Comparison of ENCODE assay signal across 23 cellular contexts in genomic region chr7:7125993-7126392, GRCh38. TPM values are rescaled to one million over a fixed set of nuclear protein-coding genes. Genes with fewer than 3 reads are reported as not detected.
DNase-seq lines count a peak whose midpoint lies in the region; ATAC-seq, FAIRE-seq and TF ChIP-seq lines count a peak whose summit lies in the region.
"Had no signal": no experiment of that assay in that cellular context is flagged by ENCODE, and none has a peak within 500 bp of the region (broad histone marks: within the 10 kb centered on the region; RNA-seq: fewer than 3 reads in every experiment).

No MANE protein-coding gene starts in this region.

- no peaks in the 10 kb centered on the region for H3F3A ChIP-seq in neural progenitor cell (ENCODE audit: low read depth)

- no peaks in the 10 kb centered on the region for H3K9me3 ChIP-seq in upper lobe of right lung
- H3K9me3 ChIP-seq in neural progenitor cell (ENCODE audit: low read depth): no peaks in the 10 kb centered on the region
- H3K9me3 ChIP-seq: HAP-1, MG63 had no signal

- no peak for TF ChIP-seq CTCF in upper lobe of right lung (IDR thresholded peaks at IDR 0.05)
- no peak for TF ChIP-seq CTCF in neural progenitor cell (IDR thresholded peaks at IDR 0.05)

- no peak for FAIRE-seq in frontal cortex (lab: Jason Lieb, UNC)
- FAIRE-seq: HTR-8/SVneo had no signal

- H3K36me3 Mint-ChIP-seq in neural progenitor cell: no peaks in the 10 kb centered on the region
- no peaks in the 10 kb centered on the region for H3K36me3 Mint-ChIP-seq in activated CD4-positive, alpha-beta memory T cell treated with anti-CD3 and anti-CD28 coated beads for 36 hours

- no peak overlapping the region for H3K4me3 Mint-ChIP-seq in neural progenitor cell
- no peak overlapping the region for H3K4me3 Mint-ChIP-seq in activated CD4-positive, alpha-beta memory T cell treated with anti-CD3 and anti-CD28 coated beads for 36 hours
- H3K4me3 Mint-ChIP-seq: IgD-negative memory B cell had no signal

- no peak overlapping the region for H3K27ac ChIP-seq in upper lobe of right lung
- H3K27ac ChIP-seq in neural progenitor cell: no peak overlapping the region
- H3K27ac ChIP-seq: C4-2B, PC-9, RWPE1, SJCRH30 had no signal

- no peak overlapping the region for H3K27ac Mint-ChIP-seq in neural progenitor cell
- no peak overlapping the region for H3K27ac Mint-ChIP-seq in activated CD4-positive, alpha-beta memory T cell treated with anti-CD3 and anti-CD28 coated beads for 36 hours
- H3K27ac Mint-ChIP-seq: IgD-negative memory B cell had no signal

- H3K4me2 ChIP-seq in neural progenitor cell: no peak overlapping the region
- H3K4me2 ChIP-seq: PC-9 had no signal

- H2AFZ ChIP-seq in neural progenitor cell (replicated peaks): no peak overlapping the region
- H2AFZ ChIP-seq: PC-9 had no signal

- DNase-seq in GM03348 (ENCODE audit: low spot score) (peak; percentile 16), NOMO-1 (lab: John Stamatoyannopoulos, UW; ENCODE audit: unreplicated experiment in 2 of 2) (peak; percentile 42 to 91), amniotic epithelial cell (ENCODE audit: low read depth) (peak; percentile 4), upper lobe of right lung (no peak), frontal cortex (ENCODE audit: low spot score in 2 of 2) (no peak), neural progenitor cell (ENCODE audit: low spot score) (no peak)
- DNase-seq in activated CD4-positive, alpha-beta memory T cell treated with anti-CD3 and anti-CD28 coated beads for 36 hours: no peak
- DNase-seq: COR-L47; DMS 273 treated with DMSO at 0.1 percent for 48 hours; DND-41; Karpas-422; MG63; NCI-H1105 treated with DMSO at 0.1 percent for 48 hours; NCI-H1694; NK-92 treated with Interleukin-12 subunit alpha and Interleukin-12 subunit beta, amount 100 ng/mL, for 24 hours; PC-9; SJCRH30; SW 1271 had no signal

- H3K27me3 Mint-ChIP-seq in neural progenitor cell (ENCODE audit: insufficient read depth, low read depth): no peaks in the 10 kb centered on the region
- H3K27me3 Mint-ChIP-seq in activated CD4-positive, alpha-beta memory T cell treated with anti-CD3 and anti-CD28 coated beads for 36 hours: no peaks in the 10 kb centered on the region

- peak; percentile 71 for ATAC-seq in upper lobe of right lung

- H3K79me2 ChIP-seq in neural progenitor cell (ENCODE audit: low read depth): no peaks in the 10 kb centered on the region

- no peaks in the 10 kb centered on the region for H3K9me3 Mint-ChIP-seq in neural progenitor cell
- H3K9me3 Mint-ChIP-seq in activated CD4-positive, alpha-beta memory T cell treated with anti-CD3 and anti-CD28 coated beads for 36 hours: no peaks in the 10 kb centered on the region
- H3K9me3 Mint-ChIP-seq: IgD-negative memory B cell had no signal

- CTCF ChIA-PET in activated CD4-positive, alpha-beta memory T cell treated with anti-CD3 and anti-CD28 coated beads for 36 hours (lab: Charles Lee): interaction anchor here (1.8 kb wide), 1 partner anchor 23 kb away, joined by 5 read pairs; no protein-coding TSS in a partner anchor

- no peak overlapping the region for H3K9ac ChIP-seq in neural progenitor cell

- peaks cover 18% of the 10 kb centered on the region for H3K4me1 ChIP-seq in upper lobe of right lung
- no peaks in the 10 kb centered on the region for H3K4me1 ChIP-seq in neural progenitor cell
- H3K4me1 ChIP-seq: HAP-1, SJCRH30 had no signal

- H3K27me3 ChIP-seq in upper lobe of right lung (no peaks in the 10 kb centered on the region), neural progenitor cell (no peaks in the 10 kb centered on the region)
- H3K27me3 ChIP-seq: MG63, SJCRH30 had no signal

- H3K4me1 Mint-ChIP-seq in neural progenitor cell: peaks cover under 1% of the 10 kb centered on the region
- no peaks in the 10 kb centered on the region for H3K4me1 Mint-ChIP-seq in activated CD4-positive, alpha-beta memory T cell treated with anti-CD3 and anti-CD28 coated beads for 36 hours (ENCODE audit: low read depth)

- no peaks in the 10 kb centered on the region for H4K20me1 ChIP-seq in neural progenitor cell (ENCODE audit: low read depth)

- intact Hi-C loops in upper lobe of right lung (cut with DNase I): no loop called here
- intact Hi-C loops in activated CD4-positive, alpha-beta memory T cell treated with anti-CD3 and anti-CD28 coated beads for 36 hours (cut with micrococcal nuclease): no loop called here

- H3K4me3 ChIP-seq in upper lobe of right lung (no peak overlapping the region), neural progenitor cell (no peak overlapping the region)
- H3K4me3 ChIP-seq: HAP-1, MG63, PC-9, SJCRH30 had no signal

- H3K36me3 ChIP-seq in upper lobe of right lung (no peaks in the 10 kb centered on the region), neural progenitor cell (no peaks in the 10 kb centered on the region)
- H3K36me3 ChIP-seq: HAP-1, MG63, SJCRH30 had no signal

- POLR2A ChIA-PET in activated CD4-positive, alpha-beta memory T cell treated with anti-CD3 and anti-CD28 coated beads for 36 hours (lab: Charles Lee): no interaction called here

RNA-seq across cellular contexts. Expression of gene C1GALT1, which starts 56.4 kb away (rescaled TPM):
- 33.9 TPM for total RNA-seq in upper lobe of right lung
- 33.4 TPM for total RNA-seq in frontal cortex
- total RNA-seq in neural progenitor cell (ENCODE audit: low replicate concordance): 37.0 and 59.2 TPM in 2 replicates
- 10 to 100 TPM; 34.1 to 36.7 TPM for total RNA-seq in activated CD4-positive, alpha-beta memory T cell treated with anti-CD3 and anti-CD28 coated beads for 36 hours

Comparison
In these comparisons a context has a peak if more than half of its experiments do, and no peak if none do; other contexts are left out.
1. DNase-seq: peak in GM03348 (single experiment), NOMO-1 (2 of 2) and amniotic epithelial cell (single experiment); none in upper lobe of right lung (single experiment), frontal cortex (0 of 2), neural progenitor cell (single experiment) and activated CD4-positive, alpha-beta memory T cell treated with anti-CD3 and anti-CD28 coated beads for 36 hours (single experiment).